8 cellular contexts compared by ENCODE assay signal in genomic region chr12:114662512-114663177, GRCh38. TPM values are rescaled to one million over a fixed set of nuclear protein-coding genes. Genes with fewer than 3 reads are reported as not detected.
DNase-seq lines count a peak whose midpoint lies in the region; ATAC-seq and TF ChIP-seq lines count a peak whose summit lies in the region.

No MANE protein-coding gene starts in this region.

- peak; percentile 37 for ATAC-seq in Right ventricle myocardium inferior
- ATAC-seq in GM18517 (IDR thresholded peaks at IDR 0.05; ENCODE audit: unreplicated experiment): no peak

- intact Hi-C loops in Right ventricle myocardium inferior (cut with DNase I): loop anchor here (1.0 to 10.0 kb wide), 4 partner anchors 792 to 1270 kb away; no protein-coding TSS in a partner anchor
- intact Hi-C loops in cardiac septum (cut with DNase I): loop anchor here (1.0 to 10.0 kb wide), 3 partner anchors 502 to 1255 kb away; no protein-coding TSS in a partner anchor
- intact Hi-C loops in dorsolateral prefrontal cortex (cut with DNase I): loop anchor here (2.0 to 10.0 kb wide), 4 partner anchors 502 to 1254 kb away; no protein-coding TSS in a partner anchor

- H3K27ac ChIP-seq in dorsolateral prefrontal cortex: no peak overlapping the region

- no peak overlapping the region for H3K4me3 ChIP-seq in dorsolateral prefrontal cortex

- peaks cover 6 to 89% (median 53%) of the 10 kb centered on the region in 45 donors for H3K27me3 ChIP-seq in dorsolateral prefrontal cortex

- TF ChIP-seq CTCF in dorsolateral prefrontal cortex (IDR thresholded peaks at IDR 0.05 in 54 of 56, conservative IDR thresholded peaks at IDR 0.05 in 2 of 56; ENCODE audit: low read depth in 1 of 56, partially characterized antibody in 56 of 56): peak; percentile 73 to 99 (median 97)

- DNase-seq in Right ventricle myocardium inferior (ENCODE audit: missing footprints) (no peak), cardiac septum (ENCODE audit: low spot score) (no peak), NCI-H2227 treated with DMSO at 0.1 percent for 48 hours (lab: John Stamatoyannopoulos, UW) (peak; percentile 18), dorsolateral prefrontal cortex (peak; percentile 65 to 88 (median 80)), lung microvascular endothelial cell (ENCODE audit: low read depth in 2 of 2) (peak; percentile 74 to 89)
- peak; percentile 58 for DNase-seq in activated CD4-positive, alpha-beta T cell treated with anti-CD3 and anti-CD28 coated beads, Interleukin-2, amount 50 U/mL, for 1 hour
- DNase-seq in stimulated activated CD8-positive, alpha-beta memory T cell treated with anti-CD3 and anti-CD28 coated beads, Interleukin-15, amount 100 ng/mL, for 24 hours (ENCODE audit: low read depth): peak; percentile 37

RNA-seq across cellular contexts. Expression of gene TBX3, which starts 21.3 kb away (rescaled TPM):
- total RNA-seq in Right ventricle myocardium inferior (11.9 TPM), cardiac septum (17.1 TPM), dorsolateral prefrontal cortex (10 to 100 TPM in 5 of 120 experiments, 1 to 10 TPM in 115; 1.5 to 20.6 (median 4.4) TPM), lung microvascular endothelial cell (0.44 and 0.99 TPM in 2 replicates)

Comparison
In these comparisons a context has a peak if more than half of its experiments do, and no peak if none do; other contexts are left out.
1. DNase-seq: peak in NCI-H2227 treated with DMSO at 0.1 percent for 48 hours (single experiment), activated CD4-positive, alpha-beta T cell treated with anti-CD3 and anti-CD28 coated beads, Interleukin-2, amount 50 U/mL, for 1 hour (single experiment), dorsolateral prefrontal cortex (10 of 10), lung microvascular endothelial cell (2 of 2) and stimulated activated CD8-positive, alpha-beta memory T cell treated with anti-CD3 and anti-CD28 coated beads, Interleukin-15, amount 100 ng/mL, for 24 hours (single experiment); none in Right ventricle myocardium inferior (single experiment) and cardiac septum (single experiment).